33 cellular contexts compared by ENCODE assay signal in the genomic region with DNA sequence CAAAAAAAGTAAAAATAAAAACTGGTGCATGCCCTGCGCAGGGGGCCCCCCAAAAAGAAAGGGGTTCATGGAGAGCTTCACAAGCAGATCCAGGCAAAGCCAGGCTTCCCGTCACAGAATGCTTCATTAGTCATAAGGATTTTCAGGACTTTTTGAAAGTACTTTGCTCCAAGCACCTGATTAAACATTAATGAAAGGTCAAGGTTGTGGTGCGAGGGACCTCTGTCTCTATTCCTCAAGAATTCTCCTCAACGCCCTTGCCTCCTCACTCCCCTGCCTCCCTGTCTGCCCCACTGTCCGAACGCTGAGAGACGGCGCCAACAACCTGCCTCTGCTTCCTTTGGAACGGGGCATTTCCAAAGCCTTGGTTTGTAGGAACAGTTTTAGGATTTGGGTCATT.
"Had no signal": no experiment of that assay in that cellular context is flagged by ENCODE, and none has a peak within 500 bp of the region (broad histone marks: within the 10 kb centered on the region; RNA-seq: fewer than 3 reads in every experiment).

No MANE protein-coding gene starts in this region.

- H3K27ac Mint-ChIP-seq: activated CD4-positive, alpha-beta memory T cell treated with anti-CD3 and anti-CD28 coated beads for 36 hours; activated CD4-positive, alpha-beta T cell treated with anti-CD3 and anti-CD28 coated beads for 36 hours; activated CD4-positive, alpha-beta T cell treated with anti-CD3 and anti-CD28 coated beads, Interleukin-2, amount 10 ng/mL, durations not matched to agents 24 days and 14 days; activated CD8-positive, alpha-beta memory T cell treated with anti-CD3 and anti-CD28 coated beads, Interleukin-2, amount 10 ng/mL, durations not matched to agents 7 days and 5 days; activated CD8-positive, alpha-beta T cell treated with anti-CD3 and anti-CD28 coated beads, Interleukin-2, amount 10 ng/mL, durations not matched to agents 7 days and 5 days; activated naive CD4-positive, alpha-beta T cell treated with anti-CD3 and anti-CD28 coated beads for 36 hours; activated naive CD4-positive, alpha-beta T cell treated with anti-CD3 and anti-CD28 coated beads, Interleukin-2, amount 50 U/mL, for 24 hours; activated naive CD8-positive, alpha-beta T cell treated with anti-CD3 and anti-CD28 coated beads for 36 hours; activated naive CD8-positive, alpha-beta T cell treated with anti-CD3 and anti-CD28 coated beads, Interleukin-2, amount 50 U/mL, for 24 hours; activated T-helper 1 cell treated with anti-CD3 and anti-CD28 coated beads, Interleukin-12 subunit alpha, Interleukin-12 subunit beta, Interleukin-2, Interleukin-4 antibody, amounts not matched to agents 30 ng/mL and 10 ng/mL and 1 ng/mL, durations not matched to agents 14 hours and 24 hours and 36 hours; activated T-helper 2 cell treated with anti-CD3 and anti-CD28 coated beads, Interferon-gamma antibody, Interleukin-2, Interleukin-4, amounts not matched to agents 10 μg/mL and 5 μg/mL and 100 μg/mL, durations not matched to agents 14 hours and 24 hours and 36 hours; endodermal cell had no signal

- H3K36me3 Mint-ChIP-seq: activated CD4-positive, alpha-beta memory T cell treated with anti-CD3 and anti-CD28 coated beads for 36 hours; activated CD8-positive, alpha-beta memory T cell treated with anti-CD3 and anti-CD28 coated beads, Interleukin-2, amount 10 ng/mL, durations not matched to agents 7 days and 5 days; activated naive CD4-positive, alpha-beta T cell treated with anti-CD3 and anti-CD28 coated beads, Interleukin-2, amount 50 U/mL, for 24 hours; activated naive CD8-positive, alpha-beta T cell treated with anti-CD3 and anti-CD28 coated beads for 36 hours had no signal

- H3K9me3 Mint-ChIP-seq: activated CD4-positive, alpha-beta T cell treated with anti-CD3 and anti-CD28 coated beads, Interleukin-2, amount 10 ng/mL, durations not matched to agents 24 days and 14 days; activated naive CD4-positive, alpha-beta T cell treated with anti-CD3 and anti-CD28 coated beads, Interleukin-2, amount 50 U/mL, for 24 hours; activated naive CD8-positive, alpha-beta T cell treated with anti-CD3 and anti-CD28 coated beads for 36 hours; activated naive CD8-positive, alpha-beta T cell treated with anti-CD3 and anti-CD28 coated beads, Interleukin-2, amount 50 U/mL, for 24 hours; activated T-helper 1 cell treated with anti-CD3 and anti-CD28 coated beads, Interleukin-12 subunit alpha, Interleukin-12 subunit beta, Interleukin-2, Interleukin-4 antibody, amounts not matched to agents 30 ng/mL and 10 ng/mL and 1 ng/mL, durations not matched to agents 14 hours and 24 hours and 36 hours; activated T-helper 2 cell treated with anti-CD3 and anti-CD28 coated beads, Interferon-gamma antibody, Interleukin-2, Interleukin-4, amounts not matched to agents 10 μg/mL and 5 μg/mL and 100 μg/mL, durations not matched to agents 14 hours and 24 hours and 36 hours had no signal

- ATAC-seq: activated CD4-positive, alpha-beta T cell treated with anti-CD3 and anti-CD28 coated beads for 36 hours; activated CD8-positive, alpha-beta memory T cell treated with anti-CD3 and anti-CD28 coated beads, Interleukin-2, amount 10 ng/mL, durations not matched to agents 7 days and 5 days; activated CD8-positive, alpha-beta T cell treated with anti-CD3 and anti-CD28 coated beads, Interleukin-2, amount 10 ng/mL, durations not matched to agents 7 days and 5 days; activated naive CD8-positive, alpha-beta T cell treated with anti-CD3 and anti-CD28 coated beads, Interleukin-2, amount 50 U/mL, for 24 hours; body of pancreas; gastroesophageal sphincter had no signal

- H3K27ac ChIP-seq: adrenal gland, body of pancreas, colonic mucosa, dorsolateral prefrontal cortex, esophagus muscularis mucosa, gastroesophageal sphincter had no signal

- H3K9me3 ChIP-seq: adrenal gland, body of pancreas, colonic mucosa, gastroesophageal sphincter had no signal

- H3K4me3 ChIP-seq: adrenal gland, body of pancreas, colonic mucosa, dorsolateral prefrontal cortex, esophagus muscularis mucosa, gastroesophageal sphincter had no signal

- H3K4me1 Mint-ChIP-seq: activated CD4-positive, alpha-beta T cell treated with anti-CD3 and anti-CD28 coated beads for 36 hours; activated CD4-positive, alpha-beta T cell treated with anti-CD3 and anti-CD28 coated beads, Interleukin-2, amount 10 ng/mL, durations not matched to agents 24 days and 14 days; activated CD8-positive, alpha-beta memory T cell treated with anti-CD3 and anti-CD28 coated beads, Interleukin-2, amount 10 ng/mL, durations not matched to agents 7 days and 5 days; activated naive CD4-positive, alpha-beta T cell treated with anti-CD3 and anti-CD28 coated beads, Interleukin-2, amount 50 U/mL, for 24 hours; activated naive CD8-positive, alpha-beta T cell treated with anti-CD3 and anti-CD28 coated beads for 36 hours; activated naive CD8-positive, alpha-beta T cell treated with anti-CD3 and anti-CD28 coated beads, Interleukin-2, amount 50 U/mL, for 24 hours; endodermal cell had no signal

- DNase-seq: activated CD4-positive, alpha-beta memory T cell treated with anti-CD3 and anti-CD28 coated beads for 36 hours; activated CD4-positive, alpha-beta T cell treated with anti-CD3 and anti-CD28 coated beads for 36 hours; activated CD4-positive, alpha-beta T cell treated with anti-CD3 and anti-CD28 coated beads, Interleukin-2, amount 10 ng/mL, durations not matched to agents 24 days and 14 days; activated CD4-positive, CD25-positive, alpha-beta regulatory T cell; activated CD4-positive, CD25-positive, alpha-beta regulatory T cell treated with anti-CD3 and anti-CD28 coated beads, Interleukin-2, amount 50 U/mL, for 72 hours; activated CD8-positive, alpha-beta memory T cell treated with anti-CD3 and anti-CD28 coated beads, Interleukin-2, amount 10 ng/mL, durations not matched to agents 7 days and 5 days; activated CD8-positive, alpha-beta memory T cell treated with anti-CD3 and anti-CD28 coated beads, Interleukin-2, amount 50 U/mL, for 4 hours; activated CD8-positive, alpha-beta T cell treated with anti-CD3 and anti-CD28 coated beads, Interleukin-2, amount 10 ng/mL, durations not matched to agents 7 days and 5 days; activated effector memory CD4-positive, alpha-beta T cell treated with anti-CD3 and anti-CD28 coated beads, Interleukin-2, amount 50 U/mL, for 16 hours; activated naive CD4-positive, alpha-beta T cell treated with anti-CD3 and anti-CD28 coated beads for 36 hours; activated naive CD8-positive, alpha-beta T cell treated with anti-CD3 and anti-CD28 coated beads for 36 hours; activated naive CD8-positive, alpha-beta T cell treated with anti-CD3 and anti-CD28 coated beads, Interleukin-2, amount 50 U/mL, for 24 hours; activated T-cell treated with anti-CD3 and anti-CD28 coated beads, Interleukin-2, amount 50 U/mL, for 1 hour; activated T-cell treated with anti-CD3 and anti-CD28 coated beads, Interleukin-2, amount 50 U/mL, for 48 hours; adrenal gland; amygdala; aorta; body of pancreas; caudate nucleus; cerebellar nuclear complex; colonic mucosa; dorsolateral prefrontal cortex; effector memory CD4-positive, alpha-beta T cell; endodermal cell; erythroblast; foreskin melanocyte; head of caudate nucleus; T-helper 2 cell had no signal

- H3K27me3 ChIP-seq: adrenal gland, body of pancreas, colonic mucosa, esophagus muscularis mucosa, gastroesophageal sphincter had no signal

- H3K4me3 Mint-ChIP-seq: activated CD4-positive, alpha-beta memory T cell treated with anti-CD3 and anti-CD28 coated beads for 36 hours; activated CD4-positive, alpha-beta T cell treated with anti-CD3 and anti-CD28 coated beads for 36 hours; activated CD4-positive, alpha-beta T cell treated with anti-CD3 and anti-CD28 coated beads, Interleukin-2, amount 10 ng/mL, durations not matched to agents 24 days and 14 days; activated CD8-positive, alpha-beta memory T cell treated with anti-CD3 and anti-CD28 coated beads, Interleukin-2, amount 10 ng/mL, durations not matched to agents 7 days and 5 days; activated CD8-positive, alpha-beta T cell treated with anti-CD3 and anti-CD28 coated beads, Interleukin-2, amount 10 ng/mL, durations not matched to agents 7 days and 5 days; activated naive CD4-positive, alpha-beta T cell treated with anti-CD3 and anti-CD28 coated beads for 36 hours; activated naive CD4-positive, alpha-beta T cell treated with anti-CD3 and anti-CD28 coated beads, Interleukin-2, amount 50 U/mL, for 24 hours; activated naive CD8-positive, alpha-beta T cell treated with anti-CD3 and anti-CD28 coated beads for 36 hours; activated naive CD8-positive, alpha-beta T cell treated with anti-CD3 and anti-CD28 coated beads, Interleukin-2, amount 50 U/mL, for 24 hours; activated T-helper 1 cell treated with anti-CD3 and anti-CD28 coated beads, Interleukin-12 subunit alpha, Interleukin-12 subunit beta, Interleukin-2, Interleukin-4 antibody, amounts not matched to agents 30 ng/mL and 10 ng/mL and 1 ng/mL, durations not matched to agents 14 hours and 24 hours and 36 hours; endodermal cell had no signal

- H3K36me3 ChIP-seq: adrenal gland, colonic mucosa, esophagus muscularis mucosa, gastroesophageal sphincter had no signal

- H3K27me3 Mint-ChIP-seq: activated CD4-positive, alpha-beta T cell treated with anti-CD3 and anti-CD28 coated beads, Interleukin-2, amount 10 ng/mL, durations not matched to agents 24 days and 14 days; activated CD8-positive, alpha-beta memory T cell treated with anti-CD3 and anti-CD28 coated beads, Interleukin-2, amount 10 ng/mL, durations not matched to agents 7 days and 5 days; activated naive CD8-positive, alpha-beta T cell treated with anti-CD3 and anti-CD28 coated beads, Interleukin-2, amount 50 U/mL, for 24 hours had no signal

- H3K4me1 ChIP-seq: adrenal gland, body of pancreas, colonic mucosa had no signal
